Comparison of ENCODE assay signal across 9 cellular contexts in genomic region chr4:147831452-147832192, GRCh38.
DNase-seq lines count a peak whose midpoint lies in the region; ATAC-seq and TF ChIP-seq lines count a peak whose summit lies in the region.
"Had no signal": no experiment of that assay in that cellular context is flagged by ENCODE, and none has a peak within 500 bp of the region (broad histone marks: within the 10 kb centered on the region; RNA-seq: fewer than 3 reads in every experiment).

No MANE protein-coding gene starts in this region.

- H3K27ac Mint-ChIP-seq in osteocyte (ENCODE audit: unreplicated experiment): peak overlapping the region; percentile 94

- H3K36me3 Mint-ChIP-seq in osteocyte (ENCODE audit: unreplicated experiment): peaks cover 31% of the 10 kb centered on the region

- H2AFZ ChIP-seq in fibroblast of lung (ENCODE audit: low read length): no peak overlapping the region

- H3K79me2 ChIP-seq in fibroblast of lung (ENCODE audit: control insufficient read depth, insufficient read depth, low read length): peaks cover 7% of the 10 kb centered on the region

- peak overlapping the region; percentile 5 for H3K4me3 Mint-ChIP-seq in osteocyte (ENCODE audit: unreplicated experiment)

- no peaks in the 10 kb centered on the region for H4K20me1 ChIP-seq in fibroblast of lung (ENCODE audit: control insufficient read depth, extremely low read depth, insufficient read depth, low read length)

- H3K9me3 Mint-ChIP-seq in osteocyte (ENCODE audit: unreplicated experiment): no peaks in the 10 kb centered on the region

- H3K36me3 ChIP-seq in fibroblast of lung (ENCODE audit: control insufficient read depth, insufficient read depth, low read length): no peaks in the 10 kb centered on the region

- peak overlapping the region; percentile 64 for H3K4me2 ChIP-seq in fibroblast of lung (ENCODE audit: extremely low read depth, insufficient read depth, low read length)

- H3K9me3 ChIP-seq in fibroblast of lung (ENCODE audit: control insufficient read depth, insufficient read depth, low read depth, low read length): no peaks in the 10 kb centered on the region

- H3K4me3 ChIP-seq in fibroblast of lung (replicated peaks in 1 of 4; ENCODE audit: control extremely low read depth in 1 of 4, insufficient read depth in 1 of 4, low read depth in 3 of 4, low read length in 4 of 4): no peak overlapping the region

- H3K4me1 Mint-ChIP-seq in osteocyte (ENCODE audit: unreplicated experiment): peaks cover 91% of the 10 kb centered on the region

- peaks cover 17% of the 10 kb centered on the region for H3K4me1 ChIP-seq in fibroblast of lung (ENCODE audit: control insufficient read depth, extremely low read depth, insufficient read depth, low read length)

- DNase-seq in OCI-M1 (lab: John Stamatoyannopoulos, UW): peak; percentile 59
- peak; percentile 78 to 90 for DNase-seq in fibroblast of lung (ENCODE audit: low read depth in 2 of 2)
- no peak for DNase-seq in osteocyte (ENCODE audit: extremely low spot score, unreplicated experiment)
- no peak for DNase-seq in Ammon's horn (ENCODE audit: low spot score)
- DNase-seq in mesenteric fat pad (ENCODE audit: low spot score): no peak
- DNase-seq: NCI-H2227 treated with DMSO at 0.1 percent for 48 hours had no signal

- H3K27ac ChIP-seq in C4-2B (peak overlapping the region; percentile 27; the same call in 1 of the 2 replicates), fibroblast of lung (ENCODE audit: insufficient read depth, low read length) (peak overlapping the region; percentile 81)

- no peaks in the 10 kb centered on the region for H3K27me3 ChIP-seq in fibroblast of lung (ENCODE audit: control insufficient read depth, insufficient read depth, low read length)

- no peak overlapping the region for H3K9ac ChIP-seq in fibroblast of lung (ENCODE audit: insufficient read depth, low read length)

- no peak for TF ChIP-seq CTCF in C4-2B (conservative IDR thresholded peaks at IDR 0.05)
- TF ChIP-seq CTCF in fibroblast of lung (conservative IDR thresholded peaks at IDR 0.05 in 1 of 2, IDR thresholded peaks at IDR 0.05 in 1 of 2; ENCODE audit: low read depth in 1 of 2, low read length in 2 of 2): no peak
- TF ChIP-seq CTCF in osteocyte (IDR thresholded peaks at IDR 0.05): no peak

- ATAC-seq in HG02973 (IDR thresholded peaks at IDR 0.05; ENCODE audit: unreplicated experiment): no peak
- no peak for ATAC-seq in HG03442 (IDR thresholded peaks at IDR 0.05; ENCODE audit: unreplicated experiment)

- H3K27me3 Mint-ChIP-seq in osteocyte (ENCODE audit: unreplicated experiment): no peaks in the 10 kb centered on the region

Comparison
In these comparisons a context has a peak if more than half of its experiments do, and no peak if none do; other contexts are left out.
1. DNase-seq: peak in OCI-M1 (single experiment) and fibroblast of lung (2 of 2); none in osteocyte (single experiment), Ammon's horn (single experiment) and mesenteric fat pad (single experiment).